24 cellular contexts compared by ENCODE assay signal in the genomic region with DNA sequence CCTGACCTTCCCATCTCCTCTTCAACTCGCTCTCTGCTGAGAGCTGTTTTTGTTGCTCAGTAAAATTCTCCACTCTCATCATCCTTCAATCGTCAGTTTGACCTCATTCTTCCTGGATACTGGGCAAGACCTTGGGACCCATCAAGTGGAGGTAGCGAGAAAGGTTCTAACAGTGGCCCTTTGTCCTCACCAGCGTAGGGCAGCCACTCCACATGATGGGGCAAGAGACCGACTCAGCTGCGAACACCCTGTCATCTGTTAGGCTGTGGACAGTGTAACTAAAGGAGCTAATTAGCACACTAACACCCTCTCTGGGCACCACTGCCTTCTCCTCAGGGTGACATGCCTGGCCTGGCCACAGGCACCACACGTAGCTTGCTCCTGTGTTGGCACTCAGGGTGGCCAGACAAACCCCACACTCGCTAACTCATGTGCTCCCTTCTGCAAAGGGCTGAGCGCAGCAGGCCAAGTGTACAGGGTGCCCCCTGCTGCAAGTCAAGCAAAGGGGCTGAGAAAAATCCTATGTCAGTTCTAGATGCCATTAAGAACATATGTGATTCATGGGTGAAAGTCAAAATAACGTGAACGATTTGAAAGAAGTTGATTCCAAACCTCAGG.
DNase-seq lines count a peak whose midpoint lies in the region; ATAC-seq, FAIRE-seq and TF ChIP-seq lines count a peak whose summit lies in the region.
"Had no signal": no experiment of that assay in that cellular context is flagged by ENCODE, and none has a peak within 500 bp of the region (broad histone marks: within the 10 kb centered on the region; RNA-seq: fewer than 3 reads in every experiment).

No MANE protein-coding gene starts in this region.

- peak overlapping the region; percentile 11 for H3K18ac ChIP-seq in neuronal stem cell (ENCODE audit: low read length)

- H3K9ac ChIP-seq in GM12878 (ENCODE audit: control insufficient read depth, insufficient read depth, low read length) (no peak overlapping the region), neuronal stem cell (ENCODE audit: low read depth, low read length, poor library complexity) (no peak overlapping the region), mammary epithelial cell (ENCODE audit: insufficient read depth, low read length) (no peak overlapping the region)

- POLR2A ChIA-PET in GM12878 (lab: Charles Lee) = no interaction called here

- no peak overlapping the region for H2BK15ac ChIP-seq in neuronal stem cell (ENCODE audit: low read length)

- H4K91ac ChIP-seq in neuronal stem cell (ENCODE audit: low read depth, low read length, poor library complexity) = no peak overlapping the region

- H3K4me1 ChIP-seq in GM12878 (ENCODE audit: control insufficient read depth, insufficient read depth, low read length) (no peaks in the 10 kb centered on the region), neuronal stem cell (ENCODE audit: control insufficient read depth in 2 of 2, insufficient read depth in 1 of 2, low read depth in 1 of 2, low read length in 2 of 2) (no peaks in the 10 kb centered on the region), mammary epithelial cell (ENCODE audit: insufficient read depth, low read length) (no peaks in the 10 kb centered on the region), testis (no peaks in the 10 kb centered on the region)
- H3K4me1 ChIP-seq: pancreas, right lobe of liver, stomach had no signal

- no peak for TF ChIP-seq EP300 in GM12878 (IDR thresholded peaks at IDR 0.05; ENCODE audit: borderline replicate concordance in 1 of 2, control insufficient read depth in 1 of 2, low read depth in 2 of 2, low read length in 2 of 2)

- FAIRE-seq in GM12878 (lab: Jason Lieb, UNC) = no peak
- FAIRE-seq: GM12892, pancreas had no signal

- H4K20me1 ChIP-seq in GM12878 (ENCODE audit: control insufficient read depth, insufficient read depth) = no peaks in the 10 kb centered on the region
- H4K20me1 ChIP-seq in mammary epithelial cell (ENCODE audit: insufficient read depth, low read length) = no peaks in the 10 kb centered on the region

- intact Hi-C loops in GM12878 (cut with micrococcal nuclease; ENCODE audit: unreplicated experiment) (loop anchor here (5.0 kb wide), 1 partner anchor 180 kb away; no protein-coding TSS in a partner anchor), mammary epithelial cell (cut with micrococcal nuclease) (no loop called here), testis (cut with DNase I; ENCODE audit: low total_unique reads) (no loop called here)

- ATAC-seq in GM12878 = peak; percentile 80
- ATAC-seq: esophagus mucosa, natural killer cell, pancreas, right lobe of liver had no signal

- H4K8ac ChIP-seq in neuronal stem cell (ENCODE audit: low read depth, low read length) = no peak overlapping the region

- no TSS peak for BruUV-seq in GM12878 (replicated peaks; lab: Mats Ljungman, UMichigan)
- no TSS peak for BruUV-seq in mammary epithelial cell (replicated peaks; lab: Mats Ljungman, UMichigan)

- dilution Hi-C loops in mammary epithelial cell (cut with HindIII; ENCODE audit: low sequenced_read_pairs) = no loop called here

- TF ChIP-seq CTCF in GM12878 (IDR thresholded peaks at IDR 0.05 in 2 of 3, conservative IDR thresholded peaks at IDR 0.05 in 1 of 3; ENCODE audit: control insufficient read depth in 2 of 3, extremely low read depth in 1 of 3, insufficient read depth in 1 of 3, low read depth in 3 of 3, low read length in 3 of 3) = peak in 2 of 3 experiments; percentile 13 to 33; a peak in 3 of 6 replicates
- no peak for TF ChIP-seq CTCF in mammary epithelial cell (conservative IDR thresholded peaks at IDR 0.05 in 1 of 2, IDR thresholded peaks at IDR 0.05 in 1 of 2; ENCODE audit: extremely low read depth in 1 of 2, insufficient read depth in 1 of 2, low read depth in 1 of 2, low read length in 2 of 2)
- TF ChIP-seq CTCF in testis (IDR thresholded peaks at IDR 0.05) = no peak

- no peak overlapping the region for H2BK120ac ChIP-seq in neuronal stem cell (ENCODE audit: low read depth, low read length)

- no peaks in the 10 kb centered on the region for H3K79me2 ChIP-seq in GM12878 (ENCODE audit: control insufficient read depth, insufficient read depth, low read length)
- no peaks in the 10 kb centered on the region for H3K79me2 ChIP-seq in mammary epithelial cell (ENCODE audit: insufficient read depth, low read length)

- CTCF ChIA-PET in GM12878 (lab: Yijun Ruan, JAX) = interaction anchor here (1.4 kb wide), 1 partner anchor 16 kb away, joined by 3 read pairs; no protein-coding TSS in a partner anchor
- CTCF ChIA-PET in mammary epithelial cell (lab: Charles Lee; ENCODE audit: low non-redundant PET) = no interaction called here

- no peaks in the 10 kb centered on the region for H3K36me3 ChIP-seq in GM12878 (ENCODE audit: control insufficient read depth in 2 of 2, insufficient read depth in 2 of 2, low read length in 1 of 2)
- H3K36me3 ChIP-seq in neuronal stem cell (replicated peaks in 1 of 2; ENCODE audit: control insufficient read depth in 2 of 2, insufficient read depth in 2 of 2, low read length in 2 of 2) = no peaks in the 10 kb centered on the region
- H3K36me3 ChIP-seq in mammary epithelial cell (ENCODE audit: insufficient read depth, low read length) = no peaks in the 10 kb centered on the region
- H3K36me3 ChIP-seq in testis (ENCODE audit: low read depth, missing control alignments) = no peaks in the 10 kb centered on the region
- H3K36me3 ChIP-seq: pancreas, right lobe of liver, stomach had no signal

- H3K4me2 ChIP-seq in GM12878 (ENCODE audit: control insufficient read depth, insufficient read depth) (no peak overlapping the region), neuronal stem cell (ENCODE audit: insufficient read depth, low read length, poor library complexity, severe bottlenecking) (no peak overlapping the region), mammary epithelial cell (ENCODE audit: insufficient read depth, low read depth, low read length) (no peak overlapping the region)

- H3K79me1 ChIP-seq in neuronal stem cell (ENCODE audit: low read depth, low read length) = no peaks in the 10 kb centered on the region

- no peak overlapping the region for H3K23ac ChIP-seq in neuronal stem cell (ENCODE audit: low read depth, low read length, poor library complexity)

- no peak overlapping the region for H2AFZ ChIP-seq in GM12878 (ENCODE audit: control insufficient read depth, low read depth, low read length)
- H2AFZ ChIP-seq in neuronal stem cell (ENCODE audit: low read length) = peak overlapping the region; percentile 36
- H2AFZ ChIP-seq in mammary epithelial cell (ENCODE audit: low read depth, low read length) = no peak overlapping the region

- no peak overlapping the region for H3K27ac ChIP-seq in GM12878 (ENCODE audit: control insufficient read depth, insufficient read depth)
- H3K27ac ChIP-seq in neuronal stem cell (replicated peaks; ENCODE audit: low read length) = no peak overlapping the region
- H3K27ac ChIP-seq in mammary epithelial cell (ENCODE audit: insufficient read depth, low read depth, low read length) = no peak overlapping the region
- no peak overlapping the region for H3K27ac ChIP-seq in testis
- H3K27ac ChIP-seq: HL-60, pancreas, right lobe of liver, stomach had no signal

- in situ Hi-C loops in GM12878 (cut with MboI) (no loop called here), mammary epithelial cell (cut with MboI; ENCODE audit: low sequenced_read_pairs in 2 of 2) (no loop called here)

- SMC1A ChIA-PET in GM12878 (lab: Charles Lee; ENCODE audit: uncharacterized antibody, unreplicated experiment) = no interaction called here

- H3K27me3 ChIP-seq in GM12878 (replicated peaks in 1 of 2; ENCODE audit: control insufficient read depth in 2 of 2, insufficient read depth in 2 of 2, low read length in 1 of 2) (no peaks in the 10 kb centered on the region), neuronal stem cell (ENCODE audit: control insufficient read depth in 3 of 3, insufficient read depth in 3 of 3, low read depth in 1 of 3, low read length in 3 of 3) (no peaks in the 10 kb centered on the region), mammary epithelial cell (ENCODE audit: insufficient read depth, low read length) (no peaks in the 10 kb centered on the region), testis (no peaks in the 10 kb centered on the region)
- H3K27me3 ChIP-seq: pancreas, right lobe of liver, stomach had no signal

- RAD21 ChIA-PET in GM12878 (lab: Charles Lee; ENCODE audit: unreplicated experiment) = no interaction called here

- H3K9me3 ChIP-seq in GM12878 (replicated peaks; ENCODE audit: control insufficient read depth, insufficient read depth, low read length) = no peaks in the 10 kb centered on the region
- no peaks in the 10 kb centered on the region for H3K9me3 ChIP-seq in neuronal stem cell (replicated peaks in 1 of 2; ENCODE audit: control insufficient read depth in 2 of 2, insufficient read depth in 1 of 2, low read depth in 1 of 2, low read length in 2 of 2)
- no peaks in the 10 kb centered on the region for H3K9me3 ChIP-seq in mammary epithelial cell (replicated peaks; ENCODE audit: insufficient read depth, low read length)
- no peaks in the 10 kb centered on the region for H3K9me3 ChIP-seq in testis
- H3K9me3 ChIP-seq: right lobe of liver had no signal

- DNase-seq in HCEC 1CT (peak; percentile 27), NCI-H69 (lab: John Stamatoyannopoulos, UW) (peak; percentile 42), GM12878 (ENCODE audit: low read depth, low spot score) (no peak), neuronal stem cell (ENCODE audit: low spot score) (no peak), GOT3 (lab: John Stamatoyannopoulos, UW) (no peak), mammary epithelial cell (no peak), testis (no peak)
- DNase-seq in activated CD8-positive, alpha-beta memory T cell treated with anti-CD3 and anti-CD28 coated beads, Interleukin-2, amount 50 U/mL, for 4 hours = no peak
- DNase-seq: activated naive CD8-positive, alpha-beta T cell treated with anti-CD3 and anti-CD28 coated beads, Interleukin-2, amount 10 ng/mL, durations not matched to agents 7 days and 5 days; AML-193; effector CD8-positive, alpha-beta T cell; foreskin melanocyte; natural killer cell; NCI-H1436; NCI-H2171; NCI-H524; pancreas; SIG-M5; stomach; trophoblast cell had no signal

- H3K4me3 ChIP-seq in GM12878 (no peak overlapping the region), neuronal stem cell (ENCODE audit: low read length in 2 of 2) (no peak overlapping the region), mammary epithelial cell (replicated peaks in 1 of 3; ENCODE audit: insufficient read depth in 1 of 3, low read depth in 2 of 3, low read length in 3 of 3) (no peak overlapping the region), testis (no peak overlapping the region)
- H3K4me3 ChIP-seq: pancreas, right lobe of liver, stomach had no signal

- TF ChIP-seq RAD21 in GM12878 (IDR thresholded peaks at IDR 0.05; ENCODE audit: insufficient read depth, low read depth, low read length) = no peak

- no peak overlapping the region for H2BK12ac ChIP-seq in neuronal stem cell (ENCODE audit: low read length)

- WGBS in GM12878 (ENCODE audit: insufficient coverage, insufficient replicate concordance, low lambda C conversion rate, missing lambda C conversion rate) = 49% methylated on average over 11 of the region's 11 CpGs
- WGBS in neuronal stem cell (ENCODE audit: extremely low coverage in 2 of 2, insufficient read length in 2 of 2, insufficient replicate concordance in 1 of 2), 2 donors = no CpG with 5 or more reads among the region's 11 CpGs
- WGBS in mammary epithelial cell (ENCODE audit: low coverage, missing lambda C conversion rate) = 83% methylated on average over 10 of the region's 11 CpGs
- WGBS in testis, 2 donors = 79 to 92% methylated on average over 11 of the region's 11 CpGs

- H3K14ac ChIP-seq in neuronal stem cell (ENCODE audit: low read length) = no peak overlapping the region

- no peak for TF ChIP-seq POLR2A in GM12878 (IDR thresholded peaks at IDR 0.05; ENCODE audit: low read depth, low read length)
- no peak for TF ChIP-seq POLR2A in testis (IDR thresholded peaks at IDR 0.05)

- H2AK5ac ChIP-seq in neuronal stem cell (ENCODE audit: low read depth, low read length) = no peak overlapping the region

- no peak overlapping the region for H3K4ac ChIP-seq in neuronal stem cell (ENCODE audit: low read length)

- no peak overlapping the region for H2BK5ac ChIP-seq in neuronal stem cell (ENCODE audit: low read length)

Comparison
In these comparisons a context has a peak if more than half of its experiments do, and no peak if none do; other contexts are left out.
1. DNase-seq: peak in HCEC 1CT (single experiment) and NCI-H69 (single experiment); none in GM12878 (single experiment), neuronal stem cell (single experiment), GOT3 (single experiment), mammary epithelial cell (single experiment), testis (single experiment) and activated CD8-positive, alpha-beta memory T cell treated with anti-CD3 and anti-CD28 coated beads, Interleukin-2, amount 50 U/mL, for 4 hours (single experiment).
2. CTCF ChIP-seq: peak in GM12878 (2 of 3); none in mammary epithelial cell (0 of 2) and testis (0 of 3).